ENCODE assay signal across 8 cellular contexts in genomic region chr1:91020967-91021685, GRCh38. TPM values are rescaled to one million over a fixed set of nuclear protein-coding genes. Genes with fewer than 3 reads are reported as not detected.
A peak's percentile ranks its signal among the peaks of the same experiment; 100 is the strongest.
DNase-seq lines count a peak whose midpoint lies in the region; ATAC-seq, FAIRE-seq and TF ChIP-seq lines count a peak whose summit lies in the region.

No MANE protein-coding gene starts in this region.

- POLR2A ChIA-PET in activated CD4-positive, alpha-beta T cell treated with anti-CD3 and anti-CD28 coated beads, Interleukin-2, amount 10 ng/mL, durations not matched to agents 7 days and 5 days (lab: Charles Lee) = no interaction called here
- POLR2A ChIA-PET in HepG2 (lab: Yijun Ruan, JAX) = interaction anchor here (0.8 to 2.1 kb wide), 5 partner anchors 12 to 58 kb away, joined by 3 to 19 read pairs (median 4); no protein-coding TSS in a partner anchor

- peak; percentile 71 to 76 for TF ChIP-seq POLR2A in HepG2 (IDR thresholded peaks at IDR 0.05; ENCODE audit: insufficient read depth in 1 of 2, low read depth in 2 of 2, low read length in 2 of 2)

- H4K20me1 ChIP-seq in HepG2 (ENCODE audit: insufficient read depth, low read length) = peaks cover 5% of the 10 kb centered on the region

- CTCF ChIA-PET in activated CD4-positive, alpha-beta T cell treated with anti-CD3 and anti-CD28 coated beads, Interleukin-2, amount 10 ng/mL, durations not matched to agents 7 days and 5 days (lab: Charles Lee) = no interaction called here
- CTCF ChIA-PET in HepG2 (lab: Yijun Ruan, JAX; ENCODE audit: low intra/inter-chr PET ratio, low total read pairs) = no interaction called here

- 3% methylated on average over 2 of the region's 33 CpGs for WGBS in HepG2 (ENCODE audit: low lambda C conversion rate)

- TF ChIP-seq CTCF in AG09309 (IDR thresholded peaks at IDR 0.05; ENCODE audit: control insufficient read depth, insufficient read depth, low read depth, low read length, missing control alignments) = no peak
- no peak for TF ChIP-seq CTCF in HepG2 (CRISPR knock-in tag; IDR thresholded peaks at IDR 0.05)

- H3K4me3 ChIP-seq in AG09309 (ENCODE audit: control insufficient read depth, low read depth, low read length) (peak overlapping the region; percentile 89), HepG2 (replicated peaks in 1 of 3; ENCODE audit: insufficient read depth in 1 of 3, low read depth in 2 of 3, low read length in 3 of 3) (peak overlapping the region; percentile 77 to 95 (median 92))

- H3K27me3 Mint-ChIP-seq in activated CD4-positive, alpha-beta T cell treated with anti-CD3 and anti-CD28 coated beads, Interleukin-2, amount 10 ng/mL, durations not matched to agents 7 days and 5 days = no peaks in the 10 kb centered on the region

- no peak for FAIRE-seq in HepG2 (lab: Jason Lieb, UNC)

- peaks cover 68% of the 10 kb centered on the region for H3K4me1 ChIP-seq in HepG2 (ENCODE audit: insufficient read depth, low read length)

- BruUV-seq in HepG2 (replicated peaks; lab: Mats Ljungman, UMichigan) = no TSS peak

- H3K27ac ChIP-seq in HepG2 (ENCODE audit: extremely low read length, insufficient read depth, low read length) = peak overlapping the region; percentile 100

- peak overlapping the region; percentile 98 for H3K4me3 Mint-ChIP-seq in activated CD4-positive, alpha-beta T cell treated with anti-CD3 and anti-CD28 coated beads, Interleukin-2, amount 10 ng/mL, durations not matched to agents 7 days and 5 days

- H3K27ac Mint-ChIP-seq in activated CD4-positive, alpha-beta T cell treated with anti-CD3 and anti-CD28 coated beads, Interleukin-2, amount 10 ng/mL, durations not matched to agents 7 days and 5 days = peak overlapping the region; percentile 99

- in situ Hi-C loops in HepG2 (cut with HindIII; ENCODE audit: extremely low pct_ligation_motif_present, low pct_unique_long_range_greater_than_20kb) = no loop called here

- peaks cover 48% of the 10 kb centered on the region for H3K4me1 Mint-ChIP-seq in activated CD4-positive, alpha-beta T cell treated with anti-CD3 and anti-CD28 coated beads, Interleukin-2, amount 10 ng/mL, durations not matched to agents 7 days and 5 days

- peak overlapping the region; percentile 83 for H3K4me2 ChIP-seq in HepG2 (ENCODE audit: low read depth, low read length)

- peaks cover 51% of the 10 kb centered on the region for H3K79me2 ChIP-seq in HepG2 (ENCODE audit: insufficient read depth, low read length)

- no peaks in the 10 kb centered on the region for H3K9me3 ChIP-seq in HepG2 (ENCODE audit: low read length)

- no peaks in the 10 kb centered on the region for H3K9me3 Mint-ChIP-seq in activated CD4-positive, alpha-beta T cell treated with anti-CD3 and anti-CD28 coated beads, Interleukin-2, amount 10 ng/mL, durations not matched to agents 7 days and 5 days

- intact Hi-C loops in HepG2 (cut with micrococcal nuclease; ENCODE audit: unreplicated experiment) = no loop called here

- TF ChIP-seq RAD21 in HepG2 (CRISPR knock-in tag; IDR thresholded peaks at IDR 0.05) = no peak

- H3K9ac ChIP-seq in HepG2 (ENCODE audit: insufficient read depth, low read depth, low read length) = peak overlapping the region; percentile 99

- no peak overlapping the region for H2AFZ ChIP-seq in HepG2 (ENCODE audit: low read length)

- TF ChIP-seq EP300 in HepG2 (IDR thresholded peaks at IDR 0.05; ENCODE audit: low read depth in 2 of 2, low read length in 2 of 2) (no peak), HepG2 (CRISPR knock-in tag; IDR thresholded peaks at IDR 0.05; ENCODE audit: borderline replicate concordance) (no peak)

- DNase-seq in AG09309 (ENCODE audit: low read depth) = no peak
- DNase-seq in NCI-H510A (lab: John Stamatoyannopoulos, UW) = peak; percentile 97
- DNase-seq in activated CD4-positive, alpha-beta T cell treated with anti-CD3 and anti-CD28 coated beads, Interleukin-2, amount 10 ng/mL, durations not matched to agents 7 days and 5 days = peak; percentile 77
- DNase-seq in dedifferentiated amniotic fluid mesenchymal stem cell (ENCODE audit: extremely low spot score) = peak; percentile 59
- DNase-seq in HepG2 (ENCODE audit: low spot score) = peak; percentile 78
- peak; percentile 62 for DNase-seq in stimulated activated CD4-positive, alpha-beta T cell treated with anti-CD3 and anti-CD28 coated beads, Interleukin-4, amount 100 ng/mL, for 1 hour

- no peaks in the 10 kb centered on the region; a peak in 1 of 5 replicates for H3K36me3 ChIP-seq in HepG2 (replicated peaks in 1 of 2; ENCODE audit: control insufficient read depth in 1 of 2, insufficient read depth in 2 of 2, low read length in 2 of 2)

- ATAC-seq in GM18867 (IDR thresholded peaks at IDR 0.05; ENCODE audit: unreplicated experiment) = peak; percentile 41
- peak; percentile 32 for ATAC-seq in HG03108 (IDR thresholded peaks at IDR 0.05; ENCODE audit: unreplicated experiment)
- ATAC-seq in HepG2 = peak; percentile 87

- peaks cover 37% of the 10 kb centered on the region for H3K36me3 Mint-ChIP-seq in activated CD4-positive, alpha-beta T cell treated with anti-CD3 and anti-CD28 coated beads, Interleukin-2, amount 10 ng/mL, durations not matched to agents 7 days and 5 days (ENCODE audit: low read depth)

- no peaks in the 10 kb centered on the region; a peak in 1 of 5 replicates for H3K27me3 ChIP-seq in HepG2 (ENCODE audit: control insufficient read depth in 1 of 2, insufficient read depth in 2 of 2, low read length in 2 of 2)

TF ChIP-seq in HepG2, 621 proteins besides CTCF, POLR2A, EP300 and RAD21 (continues in another document):
- TF ChIP-seq RBFOX2 (IDR thresholded peaks at IDR 0.05; ENCODE audit: low read depth, low read length) = no peak
- TF ChIP-seq STAT5B (CRISPR knock-in tag; IDR thresholded peaks at IDR 0.05) = no peak
- no peak for TF ChIP-seq ZNF800 (CRISPR knock-in tag; IDR thresholded peaks at IDR 0.05)
- TF ChIP-seq MXD4 (CRISPR knock-in tag; IDR thresholded peaks at IDR 0.05) = no peak
- no peak for TF ChIP-seq SOX5 (CRISPR knock-in tag; IDR thresholded peaks at IDR 0.05; ENCODE audit: borderline replicate concordance)
- peak; percentile 19; the same call in 1 of the 2 replicates for TF ChIP-seq PATZ1 (CRISPR knock-in tag; IDR thresholded peaks at IDR 0.05)
- no peak for TF ChIP-seq ZNF619 (CRISPR knock-in tag; IDR thresholded peaks at IDR 0.05)
- TF ChIP-seq FOXK1 (CRISPR knock-in tag; IDR thresholded peaks at IDR 0.05; ENCODE audit: borderline replicate concordance, low read depth) = no peak
- no peak for TF ChIP-seq HDAC2 (CRISPR knock-in tag; IDR thresholded peaks at IDR 0.05)

RNA-seq across cellular contexts. Expression of gene ZNF644, which starts 0.7 kb away (rescaled TPM):
- 10 to 100 TPM; 51.6 to 53.9 TPM for total RNA-seq in activated CD4-positive, alpha-beta T cell treated with anti-CD3 and anti-CD28 coated beads, Interleukin-2, amount 10 ng/mL, durations not matched to agents 7 days and 5 days
- 51.7 and 66.7 TPM in 2 replicates for total RNA-seq in HepG2 (2016; rRNA removed; fragmentation: Illumina TruSeq; extraction: Trizol)
- 15.4 and 16.6 TPM in 2 replicates for total RNA-seq in HepG2 (2016; cell fraction: cytosol; rRNA removed; fragmentation: Illumina TruSeq; extraction: Trizol; ENCODE audit: low read depth)
- total RNA-seq in HepG2 (2016; cell fraction: insoluble cytoplasmic fraction; rRNA removed; fragmentation: Illumina TruSeq; extraction: Trizol) = 59.1 and 68.6 TPM in 2 replicates
- 32.4 and 36.1 TPM in 2 replicates for total RNA-seq in HepG2 (2016; cell fraction: membrane; rRNA removed; fragmentation: Illumina TruSeq; extraction: Trizol)
- total RNA-seq in HepG2 (2016; cell fraction: nucleus; rRNA removed; fragmentation: Illumina TruSeq; extraction: Trizol) = 95.4 and 114 TPM in 2 replicates
- polyA plus RNA-seq in HepG2 (2011; rRNA removed) = 13.5 and 17.7 TPM in 2 replicates
- polyA plus RNA-seq in HepG2 (2011; cell fraction: cytosol; rRNA removed) = 5.6 and 9.2 TPM in 2 replicates
- polyA plus RNA-seq in HepG2 (2011; cell fraction: nucleus; rRNA removed) = 12.6 and 17.0 TPM in 2 replicates
- 23.8 and 26.0 TPM in 2 replicates for polyA plus RNA-seq in HepG2 (2012)
- polyA plus RNA-seq in HepG2 (2016; cell fraction: cytosol; fragmentation: Illumina TruSeq; extraction: Trizol; ENCODE audit: low read depth) = 6.2 and 6.9 TPM in 2 replicates
- 40.2 and 44.0 TPM in 2 replicates for polyA plus RNA-seq in HepG2 (2016; cell fraction: insoluble cytoplasmic fraction; fragmentation: Illumina TruSeq; extraction: Trizol; ENCODE audit: low read depth)
- 11.7 and 13.7 TPM in 2 replicates for polyA plus RNA-seq in HepG2 (2016; cell fraction: membrane; fragmentation: Illumina TruSeq; extraction: Trizol; ENCODE audit: low read depth)
- 40.4 and 40.6 TPM in 2 replicates for polyA plus RNA-seq in HepG2 (2016; cell fraction: nucleus; fragmentation: Illumina TruSeq; extraction: Trizol; ENCODE audit: insufficient read depth, low read depth)
- polyA minus RNA-seq in HepG2 (2011; rRNA and poly(A)+ RNA removed; ENCODE audit: low replicate concordance) = 36.3 and 49.9 TPM in 2 replicates
- polyA minus RNA-seq in HepG2 (2011; cell fraction: cytosol; rRNA and poly(A)+ RNA removed) = 31.6 and 42.4 TPM in 2 replicates
- polyA minus RNA-seq in HepG2 (2011; cell fraction: nucleus; rRNA and poly(A)+ RNA removed) = 239 and 242 TPM in 2 replicates

Comparison
In these comparisons a context has a peak if more than half of its experiments do, and no peak if none do; other contexts are left out.
1. ATAC-seq: peak in every context shown above with its lines; median percentile 87 in HepG2; 41 in GM18867; 32 in HG03108.